7 cellular contexts compared by ENCODE assay signal in the genomic region with DNA sequence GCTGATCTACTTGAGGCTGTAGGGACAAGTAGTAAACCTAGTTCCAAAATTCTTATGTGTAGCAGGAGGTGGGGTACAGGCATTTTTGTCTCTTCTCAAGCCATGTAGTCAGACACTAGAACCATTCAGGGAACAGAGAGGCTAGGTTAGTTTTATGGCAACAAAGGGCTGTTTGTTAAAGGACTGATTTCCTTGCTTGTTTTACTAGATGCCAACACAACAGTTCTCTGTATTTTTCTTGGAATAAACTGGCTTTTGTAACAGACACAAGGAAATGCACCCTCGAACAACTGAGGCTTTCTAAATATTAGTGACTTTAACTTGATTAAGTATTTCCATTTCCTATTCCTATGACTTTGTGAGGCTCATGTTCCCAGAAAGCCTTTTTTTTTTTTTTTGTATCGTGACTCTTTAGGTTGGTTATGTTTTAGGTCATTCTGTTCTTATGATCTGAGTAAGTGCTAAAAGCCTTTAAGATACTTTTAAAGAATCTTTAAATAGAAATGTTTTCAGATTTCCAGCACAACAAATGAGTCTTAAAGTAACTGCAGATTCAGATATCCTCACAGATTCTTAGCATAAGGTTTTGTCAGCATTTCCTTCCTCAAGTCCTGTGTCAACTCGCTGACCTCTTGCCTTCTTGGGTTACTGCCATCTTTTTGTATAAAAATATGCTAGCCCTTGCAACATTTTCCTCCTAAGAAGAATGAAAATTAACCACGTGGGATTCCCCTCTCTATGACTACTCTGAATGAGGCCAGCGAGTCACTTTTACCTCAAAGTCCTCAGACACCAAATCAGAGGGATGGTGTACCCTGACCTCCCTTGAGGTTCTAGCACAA.
DNase-seq lines count a peak whose midpoint lies in the region; ATAC-seq and TF ChIP-seq lines count a peak whose summit lies in the region.

No MANE protein-coding gene starts in this region.

- peak overlapping the region in 2 of 3 donors; percentile 52 to 53 for H3K27ac ChIP-seq in thyroid gland

- ATAC-seq in GM19025 (IDR thresholded peaks at IDR 0.05; ENCODE audit: low read depth, unreplicated experiment) (peak; percentile 61), left lobe of liver (peak; percentile 50)

- no peak for TF ChIP-seq CTCF in thyroid gland (IDR thresholded peaks at IDR 0.05)

- H3K4me3 ChIP-seq in thyroid gland (replicated peaks in 1 of 3), result no peak overlapping the region

- peaks cover 12 to 31% of the 10 kb centered on the region in 2 donors for H3K4me1 ChIP-seq in thyroid gland

- 39 to 45% methylated on average over 5 of the region's 5 CpGs for WGBS in thyroid gland, 2 donors

- intact Hi-C loops in thyroid gland (cut with DNase I), result no loop called here

- H3K27me3 ChIP-seq in thyroid gland, result no peaks in the 10 kb centered on the region

- DNase-seq in HT-29 (ENCODE audit: low spot score) (peak; percentile 35), astrocyte of the hippocampus (ENCODE audit: low read depth, low spot score) (peak; percentile 64), left lobe of liver (ENCODE audit: low spot score) (no peak), thyroid gland (no peak), iPS-NIHi7 (ENCODE audit: extremely low spot score) (no peak)
- DNase-seq in stimulated activated naive CD4-positive, alpha-beta T cell treated with Interleukin-2 at 50 U/mL for 16 hours (lab: John Stamatoyannopoulos, UW), result no peak

- no peaks in the 10 kb centered on the region for H3K9me3 ChIP-seq in thyroid gland

- H3K36me3 ChIP-seq in thyroid gland, result no peaks in the 10 kb centered on the region

- no peak for TF ChIP-seq POLR2A in thyroid gland (IDR thresholded peaks at IDR 0.05)

Comparison
In these comparisons a context has a peak if more than half of its experiments do, and no peak if none do; other contexts are left out.
1. DNase-seq: peak in HT-29 (single experiment) and astrocyte of the hippocampus (single experiment); none in left lobe of liver (single experiment), thyroid gland (0 of 2), stimulated activated naive CD4-positive, alpha-beta T cell treated with Interleukin-2 at 50 U/mL for 16 hours (single experiment) and iPS-NIHi7 (single experiment).